Comparison of ENCODE assay signal across 28 cellular contexts in the genomic region with DNA sequence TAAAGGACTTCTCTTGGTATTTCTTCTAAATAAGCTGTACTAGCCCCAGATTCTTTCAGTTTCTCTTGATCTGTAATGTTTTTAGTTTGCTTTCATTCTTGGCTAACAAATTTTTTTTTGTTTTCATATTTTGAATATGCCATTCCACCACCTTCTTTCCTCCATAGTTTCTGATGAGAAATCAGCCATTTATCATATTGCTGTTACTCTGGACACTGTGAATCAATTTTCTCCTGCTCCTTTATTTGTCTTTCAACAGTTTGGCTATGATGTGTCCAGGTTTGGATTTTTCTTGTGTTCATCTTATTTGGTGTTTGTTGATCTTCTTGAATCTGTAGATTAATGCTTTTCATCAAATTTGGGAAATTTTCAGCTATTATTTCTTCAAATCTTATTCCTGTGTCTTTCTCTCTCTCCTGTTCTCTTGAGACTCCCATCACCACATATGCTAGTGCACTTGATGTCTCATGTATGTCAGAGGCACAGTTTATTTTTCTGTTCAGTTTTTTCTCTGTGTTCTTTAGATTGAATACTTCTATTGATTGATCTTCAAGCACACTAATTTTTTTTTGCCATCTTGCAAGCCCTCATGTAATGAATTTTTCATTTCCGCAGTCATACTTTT. TPM values are rescaled to one million over a fixed set of nuclear protein-coding genes. Genes with fewer than 3 reads are reported as not detected.
DNase-seq lines count a peak whose midpoint lies in the region; ATAC-seq, FAIRE-seq and TF ChIP-seq lines count a peak whose summit lies in the region.
"Had no signal": no experiment of that assay in that cellular context is flagged by ENCODE, and none has a peak within 500 bp of the region (broad histone marks: within the 10 kb centered on the region; RNA-seq: fewer than 3 reads in every experiment).

No MANE protein-coding gene starts in this region.

- ATAC-seq in HCT116 (no peak), K562 (no peak), GM18517 (IDR thresholded peaks at IDR 0.05; ENCODE audit: unreplicated experiment) (no peak)
- ATAC-seq: GM12878 had no signal

- CTCF ChIA-PET in HCT116 (lab: Charles Lee) (no interaction called here), HEK293 (lab: Yijun Ruan, JAX) (interaction anchor here (0.6 to 1.0 kb wide), 5 partner anchors 25 to 1025 kb away, joined by 3 read pairs; no protein-coding TSS in a partner anchor), K562 (lab: Yijun Ruan, JAX; ENCODE audit: low intra/inter-chr PET ratio) (no interaction called here)

- RAD21 ChIA-PET in HCT116 (lab: Charles Lee; ENCODE audit: low non-redundant PET in 1 of 2, low total read pairs in 2 of 2, uncharacterized antibody in 2 of 2, unreplicated experiment in 2 of 2): no interaction called here

- in situ Hi-C loops in K562 (cut with MboI): no loop called here

- TF ChIP-seq CTCF in HCT116 (IDR thresholded peaks at IDR 0.05 in 2 of 3, conservative IDR thresholded peaks at IDR 0.05 in 1 of 3; ENCODE audit: borderline replicate concordance in 1 of 3, insufficient read depth in 1 of 3, low read depth in 2 of 3, low read length in 2 of 3) (no peak), HEK293 (tag by site-specific recombination; IDR thresholded peaks at IDR 0.05) (no peak), K562 (IDR thresholded peaks at IDR 0.05 in 2 of 3, conservative IDR thresholded peaks at IDR 0.05 in 1 of 3; ENCODE audit: insufficient read depth in 2 of 3, low read depth in 1 of 3, low read length in 3 of 3) (no peak), tibial nerve (IDR thresholded peaks at IDR 0.05) (no peak)

- DNase-seq in HCT116 (ENCODE audit: low read depth, low spot score) (no peak), K562 (ENCODE audit: extremely low read depth in 1 of 4, low spot score in 3 of 4) (no peak), tibial nerve (ENCODE audit: low spot score in 2 of 2) (no peak), dermis blood vessel endothelial cell (no peak)
- DNase-seq: 8988T; ACHN; BE2C; C1 segment of cervical spinal cord; CD4-positive, alpha-beta memory T cell; CD4-positive, CD25-positive, alpha-beta regulatory T cell; CD8-positive, alpha-beta memory T cell; COR-L47; DMS 273 treated with DMSO at 0.1 percent for 48 hours; DMS153; DMS53; DMS79; DND-41; EL; GDM1 had no signal

- TF ChIP-seq RAD21 in HCT116 (IDR thresholded peaks at IDR 0.05; ENCODE audit: low read depth): no peak
- no peak for TF ChIP-seq RAD21 in K562 (CRISPR knock-in tag; conservative IDR thresholded peaks at IDR 0.05 in 1 of 2, IDR thresholded peaks at IDR 0.05 in 1 of 2)

- no peak for TF ChIP-seq POLR2A in HCT116 (IDR thresholded peaks at IDR 0.05; ENCODE audit: borderline replicate concordance, extremely low read depth, insufficient read depth, insufficient read length)
- no peak for TF ChIP-seq POLR2A in K562 (conservative IDR thresholded peaks at IDR 0.05)
- no peak for TF ChIP-seq POLR2A in tibial nerve (IDR thresholded peaks at IDR 0.05)

- no peak overlapping the region for H3K9ac ChIP-seq in HCT116 (ENCODE audit: low read length)
- H3K9ac ChIP-seq in K562 (ENCODE audit: insufficient read depth in 1 of 2, low read depth in 2 of 2, low read length in 2 of 2): no peak overlapping the region
- H3K9ac ChIP-seq: BLaER1 had no signal

- peaks cover 2% of the 10 kb centered on the region; the same call in 1 of the 2 replicates for H3K27me3 ChIP-seq in HCT116 (ENCODE audit: insufficient read depth, low read length)
- H3K27me3 ChIP-seq in K562 (ENCODE audit: control insufficient read depth in 2 of 2, insufficient read depth in 2 of 2, low read length in 2 of 2): peaks cover under 1 to 4% of the 10 kb centered on the region in 2 experiments; a peak in 2 of 5 replicates
- peaks cover 0 to 7% of the 10 kb centered on the region in 2 donors for H3K27me3 ChIP-seq in tibial nerve
- H3K27me3 ChIP-seq: BE2C, BLaER1 had no signal

- H3K27ac ChIP-seq in HCT116 (ENCODE audit: low read depth, low read length) (no peak overlapping the region), HEK293 (ENCODE audit: extremely low read depth, low read depth, low read length) (no peak overlapping the region), K562 (ENCODE audit: extremely low read depth, low read depth, low read length) (no peak overlapping the region), tibial nerve (no peak overlapping the region)
- H3K27ac ChIP-seq: BLaER1 had no signal

- H4K20me1 ChIP-seq in HCT116 (ENCODE audit: insufficient read depth): no peaks in the 10 kb centered on the region
- no peaks in the 10 kb centered on the region for H4K20me1 ChIP-seq in K562 (replicated peaks; ENCODE audit: control insufficient read depth, insufficient read depth, low read length)

- WGBS in K562 (ENCODE audit: insufficient coverage, low coverage, missing lambda C conversion rate): 28% methylated on average over 1 of the region's 1 CpG
- WGBS in tibial nerve, 2 donors: 97% methylated on average over 1 of the region's 1 CpG

- no peaks in the 10 kb centered on the region for H3K9me2 ChIP-seq in HCT116 (ENCODE audit: insufficient read depth)

- TF ChIP-seq EP300 in K562 (IDR thresholded peaks at IDR 0.05; ENCODE audit: low read length) (no peak), tibial nerve (IDR thresholded peaks at IDR 0.05) (no peak)

- H3K36me3 ChIP-seq in HCT116 (ENCODE audit: control insufficient read depth in 1 of 2, insufficient read depth in 2 of 2, low read length in 2 of 2) (no peaks in the 10 kb centered on the region), HEK293 (ENCODE audit: control insufficient read depth in 2 of 2, insufficient read depth in 1 of 2, low read length in 2 of 2) (no peaks in the 10 kb centered on the region), K562 (ENCODE audit: control insufficient read depth, insufficient read depth, low read length) (no peaks in the 10 kb centered on the region), tibial nerve (no peaks in the 10 kb centered on the region)
- H3K36me3 ChIP-seq: BE2C had no signal

- H3K4me3 ChIP-seq in HCT116 (replicated peaks in 1 of 2; ENCODE audit: low read depth in 1 of 2, low read length in 2 of 2): no peak overlapping the region
- H3K4me3 ChIP-seq in HEK293 (ENCODE audit: low read depth, low read length): no peak overlapping the region
- H3K4me3 ChIP-seq in K562: no peak overlapping the region
- H3K4me3 ChIP-seq in tibial nerve: no peak overlapping the region
- H3K4me3 ChIP-seq: BLaER1, GM12878 had no signal

- intact Hi-C loops in HCT116 (cut with micrococcal nuclease): no loop called here
- intact Hi-C loops in K562 (cut with micrococcal nuclease): no loop called here

- POLR2A ChIA-PET in HCT116 (lab: Charles Lee): no interaction called here
- POLR2A ChIA-PET in HEK293 (lab: Yijun Ruan, JAX): no interaction called here
- POLR2A ChIA-PET in K562 (lab: Yijun Ruan, JAX): no interaction called here

- no peak for FAIRE-seq in K562 (lab: Jason Lieb, UNC)
- FAIRE-seq: GM12878, GM12892, GM18507, GM19239 had no signal

- H3K9me3 ChIP-seq in HCT116 (ENCODE audit: control insufficient read depth in 1 of 2, insufficient read depth in 1 of 2, low read depth in 1 of 2, low read length in 2 of 2): peaks cover 14 to 17% of the 10 kb centered on the region in 2 experiments; a peak in 3 of 4 replicates
- H3K9me3 ChIP-seq in HEK293 (ENCODE audit: control insufficient read depth, insufficient read depth, low read depth, low read length): no peaks in the 10 kb centered on the region
- H3K9me3 ChIP-seq in K562 (replicated peaks; ENCODE audit: control insufficient read depth, insufficient read depth, low read depth, low read length): no peaks in the 10 kb centered on the region
- H3K9me3 ChIP-seq in tibial nerve: peaks cover 0 to 32% (median 11%) of the 10 kb centered on the region in 4 donors
- H3K9me3 ChIP-seq: BE2C had no signal

- H3K4me1 ChIP-seq in HCT116 (ENCODE audit: control insufficient read depth in 1 of 2, insufficient read depth in 2 of 2, low read length in 2 of 2) (no peaks in the 10 kb centered on the region), HEK293 (ENCODE audit: control insufficient read depth, insufficient read depth, low read length) (no peaks in the 10 kb centered on the region), K562 (replicated peaks in 1 of 2; ENCODE audit: control insufficient read depth in 2 of 2, insufficient read depth in 2 of 2, low read length in 2 of 2) (no peaks in the 10 kb centered on the region), tibial nerve (no peaks in the 10 kb centered on the region)
- H3K4me1 ChIP-seq: BE2C had no signal

- no peaks in the 10 kb centered on the region for H3K9me1 ChIP-seq in K562 (ENCODE audit: control insufficient read depth, insufficient read depth, low read length)

- BruUV-seq in HCT116 (replicated peaks; lab: Mats Ljungman, UMichigan) (no TSS peak), K562 (replicated peaks; lab: Mats Ljungman, UMichigan) (no TSS peak)

- H2AFZ ChIP-seq in HCT116 (ENCODE audit: low read depth, low read length, poor library complexity, severe bottlenecking): no peak overlapping the region
- H2AFZ ChIP-seq in K562 (ENCODE audit: low read depth, low read length): no peak overlapping the region

- no peaks in the 10 kb centered on the region for H3K79me2 ChIP-seq in HCT116 (ENCODE audit: insufficient read depth, low read length)
- no peaks in the 10 kb centered on the region for H3K79me2 ChIP-seq in K562 (ENCODE audit: control insufficient read depth, insufficient read depth, low read length)

- H3K4me2 ChIP-seq in HCT116 (ENCODE audit: low read length) (no peak overlapping the region), K562 (ENCODE audit: insufficient read depth, low read length) (no peak overlapping the region)
- H3K4me2 ChIP-seq: BLaER1 had no signal

RNA-seq across cellular contexts. Expression of gene ELFN1, which starts 15.0 kb away (rescaled TPM):
- total RNA-seq in HCT116 (2021; ENCODE audit: unreplicated experiment): 4.4 TPM
- 3.2 and 3.5 TPM in 2 replicates for polyA plus RNA-seq in HCT116 (2012)
- 0.25 TPM in 1 of 2 replicates, not detected in the other for total RNA-seq in K562 (2011; cell fraction: chromatin; rRNA removed; ENCODE audit: low replicate concordance)
- total RNA-seq in K562 (2011; cell fraction: nucleolus; rRNA removed): 0.39 and 0.67 TPM in 2 replicates
- total RNA-seq in K562 (2011; cell fraction: nucleoplasm; rRNA removed): 0.07 and 0.31 TPM in 2 replicates
- total RNA-seq in K562 (2014; rRNA removed): 0.23 and 0.45 TPM in 2 replicates
- total RNA-seq in K562 (2014; rRNA removed; fragmentation: Illumina TruSeq; extraction: Trizol): 0.04 and 0.06 TPM in 2 replicates
- 0.08 and 0.18 TPM in 2 replicates for total RNA-seq in K562 (2015; rRNA removed; fragmentation: Illumina TruSeq; extraction: Trizol)
- total RNA-seq in K562 (2021): 0.45 and 0.64 TPM in 2 replicates
- 0.13 and 0.41 TPM in 2 replicates for polyA plus RNA-seq in K562 (2011; rRNA removed)
- 0.44 and 0.81 TPM in 2 replicates for polyA plus RNA-seq in K562 (2011; cell fraction: cytosol; rRNA removed)
- polyA plus RNA-seq in K562 (2011; cell fraction: nucleus; rRNA removed): 0.26 and 0.31 TPM in 2 replicates
- 0.35 and 0.39 TPM in 2 replicates for polyA plus RNA-seq in K562 (2012)
- polyA plus RNA-seq in K562 (2014; fragmentation: Illumina TruSeq; extraction: Trizol): 0.06 and 0.28 TPM in 2 replicates
- not detected for polyA plus RNA-seq in K562 (2014; fragmentation: Nextera tagmentation; extraction: Ambion mirVana)
- polyA plus RNA-seq in K562 (2014; rRNA removed): 0.11 and 0.33 TPM in 2 replicates
- polyA minus RNA-seq in K562 (2011; rRNA and poly(A)+ RNA removed): 0.07 and 0.15 TPM in 2 replicates
- 0.38 and 1.0 TPM in 2 replicates for polyA minus RNA-seq in K562 (2011; cell fraction: cytosol; rRNA and poly(A)+ RNA removed)
- polyA minus RNA-seq in K562 (2011; cell fraction: nucleus; rRNA and poly(A)+ RNA removed): 0.13 and 0.44 TPM in 2 replicates
- total RNA-seq in tibial nerve: 1 to 10 TPM in 2 of 4 donors, under 1 TPM in 2; 0.21 to 2.4 (median 1.5) TPM
- 0.56 and 1.2 TPM in 2 replicates for total RNA-seq in dermis blood vessel endothelial cell
- total RNA-seq: A673; CD4-positive, CD25-positive, alpha-beta regulatory T cell; GM12878 had no signal
- polyA plus RNA-seq: CD14-positive monocyte; CD4-positive, alpha-beta memory T cell; CD4-positive, CD25-positive, alpha-beta regulatory T cell had no signal
